In the genomic region with DNA sequence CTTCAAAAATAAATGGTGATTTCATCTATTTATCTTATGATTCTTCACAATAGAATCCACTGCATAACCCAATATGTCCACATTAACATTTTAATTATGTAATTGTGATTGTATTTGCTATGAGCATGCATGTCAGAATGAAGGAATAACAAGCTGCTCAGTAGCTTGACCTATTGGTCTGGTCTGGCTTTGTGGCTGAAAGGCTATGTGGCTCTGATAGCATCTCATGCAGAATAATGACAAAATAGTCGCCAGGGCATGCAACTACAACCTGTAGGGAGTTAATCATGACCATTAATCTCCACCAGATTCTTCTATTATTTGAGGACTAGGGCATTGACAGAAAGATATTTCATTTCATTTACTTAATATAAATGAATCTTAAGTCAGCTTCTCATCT, we compare ENCODE assay signal across 19 cellular contexts.
DNase-seq lines count a peak whose midpoint lies in the region; ATAC-seq and TF ChIP-seq lines count a peak whose summit lies in the region.
"Had no signal": no experiment of that assay in that cellular context is flagged by ENCODE, and none has a peak within 500 bp of the region (broad histone marks: within the 10 kb centered on the region; RNA-seq: fewer than 3 reads in every experiment).

No MANE protein-coding gene starts in this region.

- intact Hi-C loops in mammary epithelial cell (cut with micrococcal nuclease) = no loop called here
- intact Hi-C loops in breast epithelium (cut with DNase I; ENCODE audit: low total_unique reads) = no loop called here

- 0% methylated on average over 1 of the region's 1 CpG for WGBS in mammary epithelial cell (ENCODE audit: low coverage, missing lambda C conversion rate)

- H3F3A ChIP-seq in Loucy (ENCODE audit: low read depth) = peaks cover 8% of the 10 kb centered on the region

- H3K27ac ChIP-seq in mammary epithelial cell (ENCODE audit: insufficient read depth, low read depth, low read length) (no peak overlapping the region), breast epithelium (no peak overlapping the region)

- H3K4me1 ChIP-seq in mammary epithelial cell (ENCODE audit: insufficient read depth, low read length) (no peaks in the 10 kb centered on the region), breast epithelium (no peaks in the 10 kb centered on the region), Loucy (ENCODE audit: insufficient read depth, low read length, poor library complexity, severe bottlenecking) (peaks cover 34% of the 10 kb centered on the region)

- H4K20me1 ChIP-seq in mammary epithelial cell (ENCODE audit: insufficient read depth, low read length) (no peaks in the 10 kb centered on the region), Loucy (ENCODE audit: insufficient read depth, low read length, poor library complexity, severe bottlenecking) (no peaks in the 10 kb centered on the region)

- H3K9me2 ChIP-seq in Loucy (replicated peaks; ENCODE audit: low read depth, low read length) = no peaks in the 10 kb centered on the region

- H3K4me3 ChIP-seq in mammary epithelial cell (replicated peaks in 1 of 3; ENCODE audit: insufficient read depth in 1 of 3, low read depth in 2 of 3, low read length in 3 of 3) (no peak overlapping the region), breast epithelium (no peak overlapping the region), Loucy (ENCODE audit: low read length, poor library complexity, severe bottlenecking) (no peak overlapping the region)
- H3K4me3 ChIP-seq: GM23338 had no signal

- no peak overlapping the region for H3K4me2 ChIP-seq in mammary epithelial cell (ENCODE audit: insufficient read depth, low read depth, low read length)
- no peak overlapping the region for H3K4me2 ChIP-seq in Loucy (ENCODE audit: low read depth, low read length, poor library complexity, severe bottlenecking)
- H3K4me2 ChIP-seq: GM23338 had no signal

- H2AFZ ChIP-seq in mammary epithelial cell (ENCODE audit: low read depth, low read length) (no peak overlapping the region), Loucy (ENCODE audit: low read length) (peak overlapping the region; percentile 80; the same call in 1 of the 2 replicates)
- H2AFZ ChIP-seq: GM23338 had no signal

- H3K27me3 ChIP-seq in mammary epithelial cell (ENCODE audit: insufficient read depth, low read length) (no peaks in the 10 kb centered on the region), breast epithelium (no peaks in the 10 kb centered on the region), Loucy (ENCODE audit: insufficient read depth, low read length, poor library complexity, severe bottlenecking) (no peaks in the 10 kb centered on the region)

- no peak overlapping the region for H3K9ac ChIP-seq in mammary epithelial cell (ENCODE audit: insufficient read depth, low read length)
- no peak overlapping the region for H3K9ac ChIP-seq in Loucy (ENCODE audit: low read depth, low read length, poor library complexity, severe bottlenecking)

- H3K79me2 ChIP-seq in mammary epithelial cell (ENCODE audit: insufficient read depth, low read length) (no peaks in the 10 kb centered on the region), Loucy (ENCODE audit: insufficient read depth, low read length) (no peaks in the 10 kb centered on the region)

- H3K9me3 ChIP-seq in mammary epithelial cell (replicated peaks; ENCODE audit: insufficient read depth, low read length) (no peaks in the 10 kb centered on the region), breast epithelium (no peaks in the 10 kb centered on the region), Loucy (ENCODE audit: insufficient read depth, low read depth, low read length) (no peaks in the 10 kb centered on the region)

- TF ChIP-seq CTCF in mammary epithelial cell (conservative IDR thresholded peaks at IDR 0.05 in 1 of 2, IDR thresholded peaks at IDR 0.05 in 1 of 2; ENCODE audit: extremely low read depth in 1 of 2, insufficient read depth in 1 of 2, low read depth in 1 of 2, low read length in 2 of 2) = no peak
- no peak for TF ChIP-seq CTCF in breast epithelium (IDR thresholded peaks at IDR 0.05)
- no peak for TF ChIP-seq CTCF in Loucy (conservative IDR thresholded peaks at IDR 0.05; ENCODE audit: low read length)

- TF ChIP-seq POLR2A in breast epithelium (IDR thresholded peaks at IDR 0.05) = no peak

- H3K36me3 ChIP-seq in mammary epithelial cell (ENCODE audit: insufficient read depth, low read length) = no peaks in the 10 kb centered on the region
- no peaks in the 10 kb centered on the region for H3K36me3 ChIP-seq in breast epithelium
- H3K36me3 ChIP-seq in Loucy (ENCODE audit: insufficient read depth, low read length) = no peaks in the 10 kb centered on the region

- in situ Hi-C loops in mammary epithelial cell (cut with MboI; ENCODE audit: low sequenced_read_pairs in 2 of 2) = no loop called here

- BruUV-seq in mammary epithelial cell (replicated peaks; lab: Mats Ljungman, UMichigan) = no TSS peak

- dilution Hi-C loops in mammary epithelial cell (cut with HindIII; ENCODE audit: low sequenced_read_pairs) = no loop called here

- peak; percentile 2 for DNase-seq in mammary epithelial cell
- no peak for DNase-seq in breast epithelium (ENCODE audit: low spot score in 2 of 2)
- DNase-seq in cerebellar cortex (ENCODE audit: low spot score) = peak; percentile 60
- no peak for DNase-seq in activated CD4-positive, alpha-beta T cell treated with anti-CD3 and anti-CD28 coated beads for 4 hours
- DNase-seq in GM03348 (ENCODE audit: low spot score) = no peak
- DNase-seq: 8988T; C1 segment of cervical spinal cord; CD4-positive, CD25-positive, alpha-beta regulatory T cell; CD8-positive, alpha-beta memory T cell; COR-L47; DMS 273 treated with DMSO at 0.1 percent for 48 hours; DMS53; DND-41; EL; GDM1; H7 had no signal

- CTCF ChIA-PET in mammary epithelial cell (lab: Charles Lee; ENCODE audit: low non-redundant PET) = no interaction called here

- ATAC-seq in activated CD4-positive, CD25-positive, alpha-beta regulatory T cell treated with anti-CD3 and anti-CD28 coated beads, Interleukin-2, amount 50 U/mL, for 24 hours = no peak
- ATAC-seq: GM23338 had no signal

Comparison
In these comparisons a context has a peak if more than half of its experiments do, and no peak if none do; other contexts are left out.
1. DNase-seq: peak in mammary epithelial cell (single experiment) and cerebellar cortex (single experiment); none in breast epithelium (0 of 2), activated CD4-positive, alpha-beta T cell treated with anti-CD3 and anti-CD28 coated beads for 4 hours (0 of 2) and GM03348 (single experiment).